29 cellular contexts compared by ENCODE assay signal in genomic region chr2:5325523-5325922, GRCh38.
"Had no signal": no experiment of that assay in that cellular context is flagged by ENCODE, and none has a peak within 500 bp of the region (broad histone marks: within the 10 kb centered on the region; RNA-seq: fewer than 3 reads in every experiment).

No MANE protein-coding gene starts in this region.

- H3K9me3 ChIP-seq: adrenal gland, body of pancreas, breast epithelium had no signal

- H3K4me1 ChIP-seq: adrenal gland, body of pancreas, breast epithelium had no signal

- H3K27me3 ChIP-seq: adrenal gland, body of pancreas, brain microvascular endothelial cell, breast epithelium had no signal

- DNase-seq: activated B cell treated with CpG ODN at 0.5 μM for 24 hours; activated CD4-positive, alpha-beta memory T cell treated with anti-CD3 and anti-CD28 coated beads for 36 hours; activated CD4-positive, alpha-beta T cell treated with anti-CD3 and anti-CD28 coated beads for 4 hours; activated CD4-positive, alpha-beta T cell treated with anti-CD3 and anti-CD28 coated beads, Interleukin-2, amount 10 ng/mL, durations not matched to agents 24 days and 14 days; activated CD4-positive, alpha-beta T cell treated with anti-CD3 and anti-CD28 coated beads, Interleukin-2, amount 50 U/mL, for 1 hour; activated CD4-positive, alpha-beta T cell treated with anti-CD3 and anti-CD28 coated beads, Interleukin-2, amount 50 U/mL, for 4 hours; activated CD4-positive, CD25-positive, alpha-beta regulatory T cell treated with anti-CD3 and anti-CD28 coated beads, Interleukin-2, amount 50 U/mL, for 72 hours; activated CD8-positive, alpha-beta memory T cell treated with anti-CD3 and anti-CD28 coated beads, Interleukin-2, amount 50 U/mL, for 4 hours; activated CD8-positive, alpha-beta T cell treated with anti-CD3 and anti-CD28 coated beads for 36 hours; activated effector memory CD4-positive, alpha-beta T cell treated with anti-CD3 and anti-CD28 coated beads, Interleukin-2, amount 50 U/mL, for 16 hours; activated naive CD4-positive, alpha-beta T cell; activated naive CD4-positive, alpha-beta T cell treated with anti-CD3 and anti-CD28 coated beads for 36 hours; activated naive CD4-positive, alpha-beta T cell treated with anti-CD3 and anti-CD28 coated beads, Interleukin-2, amount 50 U/mL, for 16 hours; activated naive CD8-positive, alpha-beta T cell treated with anti-CD3 and anti-CD28 coated beads for 36 hours; activated T-cell treated with anti-CD3 and anti-CD28 coated beads for 4 hours; activated T-cell treated with anti-CD3 and anti-CD28 coated beads, Interleukin-2, amount 50 U/mL, for 1 hour; activated T-cell treated with anti-CD3 and anti-CD28 coated beads, Interleukin-2, amount 50 U/mL, for 4 hours; activated T-cell treated with anti-CD3 and anti-CD28 coated beads, Interleukin-2, amount 50 U/mL, for 72 hours; adrenal gland; amniotic stem cell; aorta; body of pancreas; brain microvascular endothelial cell; central memory CD4-positive, alpha-beta T cell; T-helper 1 cell; T-helper 2 cell; T-helper 9 cell had no signal

- H3K27ac ChIP-seq: adrenal gland, body of pancreas, brain microvascular endothelial cell, breast epithelium, VCaP had no signal

- H3K4me3 ChIP-seq: adrenal gland, body of pancreas, breast epithelium had no signal

- H3K36me3 ChIP-seq: adrenal gland, brain microvascular endothelial cell, breast epithelium had no signal
